In genomic region chr22:22949953-22950352, GRCh38 we compare ENCODE assay signal across 25 cellular contexts.
"Had no signal": no experiment of that assay in that cellular context is flagged by ENCODE, and none has a peak within 500 bp of the region (broad histone marks: within the 10 kb centered on the region; RNA-seq: fewer than 3 reads in every experiment).

No MANE protein-coding gene starts in this region.

- H3K27ac ChIP-seq: Peyer's patch had no signal

- H3K4me1 ChIP-seq: Peyer's patch had no signal

- H3K27me3 ChIP-seq: Peyer's patch had no signal

- H3K36me3 Mint-ChIP-seq: activated naive CD4-positive, alpha-beta T cell treated with anti-CD3 and anti-CD28 coated beads, Interleukin-2, amount 10 ng/mL, durations not matched to agents 7 days and 5 days; activated naive CD8-positive, alpha-beta T cell treated with anti-CD3 and anti-CD28 coated beads for 36 hours; T-cell had no signal

- ATAC-seq: activated CD8-positive, alpha-beta T cell treated with anti-CD3 and anti-CD28 coated beads for 36 hours; activated T-cell treated with anti-CD3 and anti-CD28 coated beads, Interleukin-2, amount 50 U/mL, for 72 hours; T-cell had no signal

- H3K4me3 ChIP-seq: Peyer's patch had no signal

- H3K9me3 ChIP-seq: Peyer's patch had no signal

- H3K27ac Mint-ChIP-seq: activated CD8-positive, alpha-beta T cell treated with anti-CD3 and anti-CD28 coated beads for 36 hours; activated naive CD4-positive, alpha-beta T cell treated with anti-CD3 and anti-CD28 coated beads, Interleukin-2, amount 10 ng/mL, durations not matched to agents 7 days and 5 days; activated naive CD8-positive, alpha-beta T cell treated with anti-CD3 and anti-CD28 coated beads for 36 hours; activated T-cell treated with anti-CD3 and anti-CD28 coated beads, Interleukin-2, amount 50 U/mL, for 72 hours; activated T-helper 2 cell treated with anti-CD3 and anti-CD28 coated beads, Interferon-gamma antibody, Interleukin-2, Interleukin-4, amounts not matched to agents 10 μg/mL and 5 μg/mL and 100 μg/mL, durations not matched to agents 14 hours and 24 hours and 36 hours; T-cell had no signal

- DNase-seq: activated CD4-positive, CD25-positive, alpha-beta regulatory T cell; activated CD8-positive, alpha-beta memory T cell treated with anti-CD3 and anti-CD28 coated beads, Interleukin-2, amount 50 U/mL, for 4 hours; activated CD8-positive, alpha-beta T cell treated with anti-CD3 and anti-CD28 coated beads for 36 hours; activated gamma-delta T cell treated with Interleukin-2 at 50 U/mL for 16 hours; activated naive CD4-positive, alpha-beta T cell treated with anti-CD3 and anti-CD28 coated beads, Interleukin-2, amount 10 ng/mL, durations not matched to agents 7 days and 5 days; activated naive CD8-positive, alpha-beta T cell treated with anti-CD3 and anti-CD28 coated beads for 36 hours; activated T-cell treated with anti-CD3 and anti-CD28 coated beads, Interleukin-2, amount 50 U/mL, for 72 hours; KG1; MV-4-11; NCI-H1092 treated with DMSO at 0.1 percent for 48 hours; NCI-H1417 treated with DMSO at 0.1 percent for 48 hours; NCI-H1694; NCI-H2029; NCI-H2107; NCI-H2171 treated with DMSO at 0.1 percent for 48 hours; NCI-H226; NCI-H526; NCI-H774; OCI-M1; Peyer's patch; SHP77 treated with DMSO at 0.1 percent for 48 hours; T-cell; T-helper 2 cell; T1000 had no signal

- H3K36me3 ChIP-seq: Peyer's patch had no signal

- H3K9me3 Mint-ChIP-seq: activated CD8-positive, alpha-beta T cell treated with anti-CD3 and anti-CD28 coated beads for 36 hours; activated naive CD4-positive, alpha-beta T cell treated with anti-CD3 and anti-CD28 coated beads, Interleukin-2, amount 10 ng/mL, durations not matched to agents 7 days and 5 days; activated naive CD8-positive, alpha-beta T cell treated with anti-CD3 and anti-CD28 coated beads for 36 hours; activated T-cell treated with anti-CD3 and anti-CD28 coated beads, Interleukin-2, amount 50 U/mL, for 72 hours; activated T-helper 2 cell treated with anti-CD3 and anti-CD28 coated beads, Interferon-gamma antibody, Interleukin-2, Interleukin-4, amounts not matched to agents 10 μg/mL and 5 μg/mL and 100 μg/mL, durations not matched to agents 14 hours and 24 hours and 36 hours; T-cell had no signal

- H3K4me3 Mint-ChIP-seq: activated CD8-positive, alpha-beta T cell treated with anti-CD3 and anti-CD28 coated beads for 36 hours; activated naive CD4-positive, alpha-beta T cell treated with anti-CD3 and anti-CD28 coated beads, Interleukin-2, amount 10 ng/mL, durations not matched to agents 7 days and 5 days; activated naive CD8-positive, alpha-beta T cell treated with anti-CD3 and anti-CD28 coated beads for 36 hours; activated T-cell treated with anti-CD3 and anti-CD28 coated beads, Interleukin-2, amount 50 U/mL, for 72 hours; T-cell had no signal

- H3K4me1 Mint-ChIP-seq: activated naive CD4-positive, alpha-beta T cell treated with anti-CD3 and anti-CD28 coated beads, Interleukin-2, amount 10 ng/mL, durations not matched to agents 7 days and 5 days had no signal
